In genomic region chr15:58748787-58749531, GRCh38 we compare ENCODE assay signal across 8 cellular contexts. TPM values are rescaled to one million over a fixed set of nuclear protein-coding genes. Genes with fewer than 3 reads are reported as not detected.
A peak's percentile ranks its signal among the peaks of the same experiment; 100 is the strongest.
DNase-seq lines count a peak whose midpoint lies in the region; ATAC-seq lines count a peak whose summit lies in the region.

No MANE protein-coding gene starts in this region.

- no peaks in the 10 kb centered on the region for H3K79me1 ChIP-seq in mesenchymal stem cell (replicated peaks; ENCODE audit: low read length, poor library complexity, severe bottlenecking)

- WGBS in ectodermal cell, 2 experiments = 0% methylated on average over 82 of the region's 82 CpGs
- under 1% methylated on average over 64 of the region's 82 CpGs for WGBS in mesenchymal stem cell

- H3K4me2 ChIP-seq in mesenchymal stem cell (ENCODE audit: low read length, poor library complexity, severe bottlenecking) = peak overlapping the region; percentile 81

- no peaks in the 10 kb centered on the region for H3K36me3 ChIP-seq in ectodermal cell (ENCODE audit: control insufficient read depth, insufficient read depth, low read length)
- H3K36me3 ChIP-seq in mesenchymal stem cell (ENCODE audit: control insufficient read depth in 1 of 2, insufficient read depth in 2 of 2, low read depth in 1 of 2, low read length in 2 of 2) = no peaks in the 10 kb centered on the region

- peak overlapping the region; percentile 9 for H2AK5ac ChIP-seq in mesenchymal stem cell (ENCODE audit: low read length, severe bottlenecking)

- H3K9me3 ChIP-seq in ectodermal cell (ENCODE audit: control insufficient read depth, low read length) = no peaks in the 10 kb centered on the region
- no peaks in the 10 kb centered on the region for H3K9me3 ChIP-seq in mesenchymal stem cell (ENCODE audit: control insufficient read depth, low read length)

- peak; percentile 66 for DNase-seq in DMS 273 (lab: John Stamatoyannopoulos, UW; ENCODE audit: unreplicated experiment)
- no peak for DNase-seq in DMS 273 treated with DMSO at 0.1 percent for 48 hours (lab: John Stamatoyannopoulos, UW)
- peak; percentile 56 for DNase-seq in NCI-H146 (lab: John Stamatoyannopoulos, UW)
- peak; percentile 13 to 14 for DNase-seq in activated CD4-positive, alpha-beta T cell treated with anti-CD3 and anti-CD28 coated beads, Interleukin-2, amount 50 U/mL, for 24 hours (ENCODE audit: low read depth in 1 of 2, low spot score in 1 of 2)
- DNase-seq in mesenchymal stem cell = peak; percentile 52
- DNase-seq in stimulated activated naive CD4-positive, alpha-beta T cell (lab: John Stamatoyannopoulos, UW) = peak in 5 of 6 experiments; percentile 30 to 55 (median 40)

- H3K9ac ChIP-seq in mesenchymal stem cell (ENCODE audit: low read length) = peak overlapping the region; percentile 93

- peak overlapping the region; percentile 95 to 99 for H3K18ac ChIP-seq in mesenchymal stem cell (ENCODE audit: low read depth in 1 of 2, low read length in 2 of 2)

- H3K4me1 ChIP-seq in ectodermal cell (ENCODE audit: control insufficient read depth, insufficient read depth, low read length) (no peaks in the 10 kb centered on the region), mesenchymal stem cell (ENCODE audit: control insufficient read depth, insufficient read depth, low read depth, low read length) (peaks cover 3% of the 10 kb centered on the region)

- H3K27me3 ChIP-seq in ectodermal cell (ENCODE audit: control insufficient read depth, insufficient read depth, low read length, poor library complexity, severe bottlenecking) = no peaks in the 10 kb centered on the region
- H3K27me3 ChIP-seq in mesenchymal stem cell (ENCODE audit: control insufficient read depth in 1 of 2, insufficient read depth in 1 of 2, low read length in 2 of 2) = no peaks in the 10 kb centered on the region

- peak; percentile 44 for ATAC-seq in HG02642 (IDR thresholded peaks at IDR 0.05; ENCODE audit: poor library complexity, unreplicated experiment)

- peak overlapping the region; percentile 76 to 99 for H3K14ac ChIP-seq in mesenchymal stem cell (ENCODE audit: low read length in 2 of 2)

- H2AFZ ChIP-seq in mesenchymal stem cell (ENCODE audit: low read depth, low read length) = peak overlapping the region; percentile 61

- peak overlapping the region; percentile 80 for H3K4me3 ChIP-seq in ectodermal cell (ENCODE audit: insufficient read depth, low read depth, low read length)
- peak overlapping the region; percentile 86 to 96 for H3K4me3 ChIP-seq in mesenchymal stem cell (ENCODE audit: insufficient read depth in 1 of 2, low read depth in 1 of 2, low read length in 2 of 2)

- H3K27ac ChIP-seq in ectodermal cell (ENCODE audit: insufficient read depth, low read depth, low read length, poor library complexity, severe bottlenecking) (peak overlapping the region; percentile 97), mesenchymal stem cell (ENCODE audit: low read length, poor library complexity, severe bottlenecking) (peak overlapping the region; percentile 97)

- peak overlapping the region; percentile 91 for H4K91ac ChIP-seq in mesenchymal stem cell (ENCODE audit: low read length)

- H3K23ac ChIP-seq in mesenchymal stem cell (ENCODE audit: low read length in 2 of 2) = peak overlapping the region; percentile 51 to 99

- peak overlapping the region; percentile 87 for H2BK15ac ChIP-seq in mesenchymal stem cell (ENCODE audit: low read depth, poor library complexity, severe bottlenecking)

- H2BK5ac ChIP-seq in mesenchymal stem cell (ENCODE audit: low read depth, low read length, poor library complexity, severe bottlenecking) = peak overlapping the region; percentile 98

- H2BK120ac ChIP-seq in mesenchymal stem cell (ENCODE audit: low read depth, low read length) = peak overlapping the region; percentile 71

- peak overlapping the region; percentile 89 for H4K8ac ChIP-seq in mesenchymal stem cell (ENCODE audit: low read length)

- H3K4ac ChIP-seq in mesenchymal stem cell (ENCODE audit: low read depth in 1 of 2, low read length in 2 of 2) = peak overlapping the region; percentile 83 to 99

- H2BK12ac ChIP-seq in mesenchymal stem cell (ENCODE audit: low read length in 2 of 2) = peak overlapping the region in 1 of 2 experiments; percentile 92

RNA-seq across cellular contexts. Expression of gene ADAM10, which starts 0.5 kb away (rescaled TPM):
- 164 TPM for polyA plus RNA-seq in ectodermal cell (2013, experiment 1 of 4)
- polyA plus RNA-seq in ectodermal cell (2013, experiment 2 of 4) = 183 TPM
- polyA plus RNA-seq in ectodermal cell (2013, experiment 3 of 4) = 125 TPM
- polyA plus RNA-seq in ectodermal cell (2013, experiment 4 of 4) = 146 TPM
- 313 TPM for polyA plus RNA-seq in mesenchymal stem cell (2013, experiment 1 of 2)
- 300 TPM for polyA plus RNA-seq in mesenchymal stem cell (2013, experiment 2 of 2)

RNA-seq across cellular contexts. Expression of gene MINDY2, which starts 22.1 kb away (rescaled TPM):
- polyA plus RNA-seq in ectodermal cell (2013, experiment 1 of 4) = 7.0 TPM
- polyA plus RNA-seq in ectodermal cell (2013, experiment 2 of 4) = 8.1 TPM
- 7.1 TPM for polyA plus RNA-seq in ectodermal cell (2013, experiment 3 of 4)
- polyA plus RNA-seq in ectodermal cell (2013, experiment 4 of 4) = 7.9 TPM
- 13.3 TPM for polyA plus RNA-seq in mesenchymal stem cell (2013, experiment 1 of 2)
- polyA plus RNA-seq in mesenchymal stem cell (2013, experiment 2 of 2) = 14.0 TPM
